In genomic region chr6:74518035-74518434, GRCh38 we compare ENCODE assay signal across 3 cellular contexts.
"Had no signal": no experiment of that assay in that cellular context is flagged by ENCODE, and none has a peak within 500 bp of the region (broad histone marks: within the 10 kb centered on the region; RNA-seq: fewer than 3 reads in every experiment).

No MANE protein-coding gene starts in this region.

- ATAC-seq: GM12878 had no signal

- DNase-seq: GDM1, GF-D8 had no signal

- H3K4me3 ChIP-seq: GM12878 had no signal
